Comparison of ENCODE assay signal across 14 cellular contexts in the genomic region with DNA sequence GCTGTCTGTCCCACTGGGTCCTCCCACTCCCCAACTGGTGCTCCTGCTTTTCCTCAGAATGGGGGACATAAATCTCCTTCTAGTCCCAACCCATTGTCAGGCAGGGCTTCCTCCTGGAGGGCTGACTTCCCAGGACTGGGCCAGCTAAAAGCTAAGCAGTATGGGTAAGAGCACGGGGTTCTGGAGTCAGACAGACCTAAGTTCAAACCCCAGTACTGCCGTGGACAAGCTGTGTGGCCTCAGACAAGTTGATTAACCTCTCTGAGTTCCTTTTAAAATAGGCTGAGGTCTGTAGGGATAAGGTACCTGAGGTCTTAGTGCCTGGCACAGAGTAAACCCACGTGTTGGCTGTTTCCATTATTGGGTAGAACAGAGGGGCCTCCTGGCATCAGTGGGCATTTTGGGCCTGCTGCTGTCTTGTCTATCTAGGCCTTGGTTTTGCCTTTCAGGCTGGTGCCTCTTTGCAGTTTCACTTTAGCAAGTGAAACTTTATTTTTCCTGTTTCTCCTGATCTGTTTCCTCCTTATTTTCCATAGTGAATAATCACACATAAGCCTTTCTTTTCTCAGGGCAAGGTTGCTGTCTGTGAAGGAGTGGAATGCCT.
A peak's percentile ranks its signal among the peaks of the same experiment; 100 is the strongest.
DNase-seq lines count a peak whose midpoint lies in the region; ATAC-seq and TF ChIP-seq lines count a peak whose summit lies in the region.
"Had no signal": no experiment of that assay in that cellular context is flagged by ENCODE, and none has a peak within 500 bp of the region (broad histone marks: within the 10 kb centered on the region; RNA-seq: fewer than 3 reads in every experiment).

No MANE protein-coding gene starts in this region.

- peak; percentile 10 for ATAC-seq in DND-41 (ENCODE audit: insufficient read depth, low read depth)
- ATAC-seq in activated CD8-positive, alpha-beta T cell treated with anti-CD3 and anti-CD28 coated beads, Interleukin-2, amount 10 ng/mL, durations not matched to agents 7 days and 5 days = peak; percentile 21
- ATAC-seq in lower lobe of right lung = no peak
- no peak for ATAC-seq in GM19463 (IDR thresholded peaks at IDR 0.05; ENCODE audit: unreplicated experiment)
- ATAC-seq: gastroesophageal sphincter, psoas muscle had no signal

- H4K20me1 ChIP-seq in DND-41 (ENCODE audit: insufficient read depth, low read length) = no peaks in the 10 kb centered on the region

- no TSS peak for BruUV-seq in A673 (replicated peaks; lab: Mats Ljungman, UMichigan)

- H3K27ac ChIP-seq in A673 (ENCODE audit: low read depth, low read length, poor library complexity, severe bottlenecking) = peak overlapping the region; percentile 94
- peak overlapping the region; percentile 92 for H3K27ac ChIP-seq in DND-41 (ENCODE audit: low read length)
- H3K27ac ChIP-seq in lower lobe of right lung = peak overlapping the region; percentile 46
- H3K27ac ChIP-seq in prostate gland = no peak overlapping the region
- H3K27ac ChIP-seq: breast epithelium, gastroesophageal sphincter, psoas muscle had no signal

- DNase-seq in A673 (ENCODE audit: low spot score) (no peak), DND-41 (no peak), lower lobe of right lung (no peak), SHP77 treated with DMSO at 0.1 percent for 48 hours (lab: John Stamatoyannopoulos, UW) (no peak), glomerular visceral epithelial cell (ENCODE audit: extremely low spot score) (no peak), prostate gland (ENCODE audit: low spot score) (no peak)
- no peak for DNase-seq in activated CD8-positive, alpha-beta T cell treated with anti-CD3 and anti-CD28 coated beads, Interleukin-2, amount 10 ng/mL, durations not matched to agents 7 days and 5 days
- DNase-seq: BE2C, NCI-H1694 treated with DMSO at 0.1 percent for 48 hours, SIG-M5 had no signal

- H3K9ac ChIP-seq in DND-41 (ENCODE audit: low read depth, low read length) = peak overlapping the region; percentile 48

- peaks cover 51% of the 10 kb centered on the region for H3K79me2 ChIP-seq in DND-41 (ENCODE audit: insufficient read depth, low read length)

- no peak for TF ChIP-seq POLR2A in prostate gland (IDR thresholded peaks at IDR 0.05)

- H3K27me3 ChIP-seq in A673 (replicated peaks; ENCODE audit: insufficient read depth, low read depth, low read length, poor library complexity) (no peaks in the 10 kb centered on the region), DND-41 (ENCODE audit: insufficient read depth, low read length, poor library complexity) (no peaks in the 10 kb centered on the region), lower lobe of right lung (ENCODE audit: low read depth) (no peaks in the 10 kb centered on the region), prostate gland (replicated peaks; ENCODE audit: insufficient read depth) (no peaks in the 10 kb centered on the region)
- H3K27me3 ChIP-seq: BE2C, breast epithelium had no signal

- POLR2A ChIA-PET in A673 (lab: Charles Lee; ENCODE audit: low non-redundant PET) = no interaction called here
- POLR2A ChIA-PET in activated CD8-positive, alpha-beta T cell treated with anti-CD3 and anti-CD28 coated beads, Interleukin-2, amount 10 ng/mL, durations not matched to agents 7 days and 5 days (lab: Charles Lee) = interaction anchor here (1.0 to 1.5 kb wide), 2 partner anchors 17 to 87 kb away, joined by 4 to 5 read pairs; no protein-coding TSS in a partner anchor

- H3K36me3 Mint-ChIP-seq in activated CD8-positive, alpha-beta T cell treated with anti-CD3 and anti-CD28 coated beads, Interleukin-2, amount 10 ng/mL, durations not matched to agents 7 days and 5 days (ENCODE audit: low read depth) = peaks cover 16% of the 10 kb centered on the region

- no peaks in the 10 kb centered on the region for H3K9me3 ChIP-seq in A673 (ENCODE audit: low read depth, low read length, poor library complexity, severe bottlenecking)
- H3K9me3 ChIP-seq in DND-41 (ENCODE audit: insufficient read depth, low read length, severe bottlenecking) = no peaks in the 10 kb centered on the region
- H3K9me3 ChIP-seq in lower lobe of right lung = no peaks in the 10 kb centered on the region
- H3K9me3 ChIP-seq in prostate gland = no peaks in the 10 kb centered on the region
- H3K9me3 ChIP-seq: BE2C, breast epithelium, gastroesophageal sphincter, psoas muscle had no signal

- H3K9me3 Mint-ChIP-seq in activated CD8-positive, alpha-beta T cell treated with anti-CD3 and anti-CD28 coated beads, Interleukin-2, amount 10 ng/mL, durations not matched to agents 7 days and 5 days (ENCODE audit: insufficient read depth) = no peaks in the 10 kb centered on the region

- peak overlapping the region; percentile 24 for H3K4me3 Mint-ChIP-seq in activated CD8-positive, alpha-beta T cell treated with anti-CD3 and anti-CD28 coated beads, Interleukin-2, amount 10 ng/mL, durations not matched to agents 7 days and 5 days

- peaks cover 71% of the 10 kb centered on the region for H3K4me1 Mint-ChIP-seq in activated CD8-positive, alpha-beta T cell treated with anti-CD3 and anti-CD28 coated beads, Interleukin-2, amount 10 ng/mL, durations not matched to agents 7 days and 5 days (ENCODE audit: low read depth)

- H3K27me3 Mint-ChIP-seq in activated CD8-positive, alpha-beta T cell treated with anti-CD3 and anti-CD28 coated beads, Interleukin-2, amount 10 ng/mL, durations not matched to agents 7 days and 5 days (ENCODE audit: low read depth) = no peaks in the 10 kb centered on the region

- H3K36me3 ChIP-seq in A673 (ENCODE audit: insufficient read depth, low read length, poor library complexity, severe bottlenecking) = no peaks in the 10 kb centered on the region
- no peaks in the 10 kb centered on the region for H3K36me3 ChIP-seq in DND-41 (ENCODE audit: insufficient read depth, low read length)
- no peaks in the 10 kb centered on the region for H3K36me3 ChIP-seq in lower lobe of right lung
- H3K36me3 ChIP-seq in prostate gland = no peaks in the 10 kb centered on the region
- H3K36me3 ChIP-seq: BE2C, breast epithelium, gastroesophageal sphincter had no signal

- H3K4me2 ChIP-seq in DND-41 (ENCODE audit: insufficient read depth, low read length) = peak overlapping the region; percentile 57

- WGBS in prostate gland = 73% methylated on average over 3 of the region's 3 CpGs

- H3K4me3 ChIP-seq in A673 (ENCODE audit: low read depth, low read length, poor library complexity, severe bottlenecking) (no peak overlapping the region), DND-41 (ENCODE audit: low read depth in 1 of 2, low read length in 2 of 2) (no peak overlapping the region), lower lobe of right lung (no peak overlapping the region), prostate gland (no peak overlapping the region)
- H3K4me3 ChIP-seq: breast epithelium, gastroesophageal sphincter, psoas muscle had no signal

- CTCF ChIA-PET in A673 (lab: Charles Lee) = no interaction called here
- CTCF ChIA-PET in activated CD8-positive, alpha-beta T cell treated with anti-CD3 and anti-CD28 coated beads, Interleukin-2, amount 10 ng/mL, durations not matched to agents 7 days and 5 days (lab: Charles Lee) = interaction anchor here (1.8 to 2.0 kb wide), 3 partner anchors 60 to 86 kb away, joined by 4 to 8 read pairs (median 5); no protein-coding TSS in a partner anchor

- TF ChIP-seq CTCF in A673 (conservative IDR thresholded peaks at IDR 0.05; ENCODE audit: low read depth, low read length) (no peak), DND-41 (IDR thresholded peaks at IDR 0.05; ENCODE audit: borderline replicate concordance, extremely low read depth, low read length, poor library complexity, severe bottlenecking) (no peak), lower lobe of right lung (IDR thresholded peaks at IDR 0.05) (no peak), prostate gland (IDR thresholded peaks at IDR 0.05) (no peak)

- H3K4me1 ChIP-seq in A673 (ENCODE audit: insufficient read depth, low read length, poor library complexity, severe bottlenecking) (peaks cover 61% of the 10 kb centered on the region), DND-41 (ENCODE audit: insufficient read depth, low read length) (peaks cover 54% of the 10 kb centered on the region), lower lobe of right lung (peaks cover 14% of the 10 kb centered on the region), prostate gland (replicated peaks) (no peaks in the 10 kb centered on the region)
- H3K4me1 ChIP-seq: BE2C, breast epithelium, gastroesophageal sphincter, psoas muscle had no signal

- peak overlapping the region; percentile 97 for H3K27ac Mint-ChIP-seq in activated CD8-positive, alpha-beta T cell treated with anti-CD3 and anti-CD28 coated beads, Interleukin-2, amount 10 ng/mL, durations not matched to agents 7 days and 5 days

- no peak overlapping the region for H2AFZ ChIP-seq in DND-41 (ENCODE audit: low read depth, low read length)

- intact Hi-C loops in A673 (cut with micrococcal nuclease; ENCODE audit: unreplicated experiment) = loop anchor here (5.0 kb wide), 2 partner anchors 48 to 62 kb away; no protein-coding TSS in a partner anchor
- intact Hi-C loops in lower lobe of right lung (cut with DNase I) = no loop called here
- intact Hi-C loops in prostate gland (cut with DNase I) = no loop called here

Comparison
In these comparisons a context has a peak if more than half of its experiments do, and no peak if none do; other contexts are left out.
1. H3K27ac ChIP-seq: peak in A673 (single experiment), DND-41 (single experiment) and lower lobe of right lung (single experiment); none in prostate gland (0 of 2).
2. ATAC-seq: peak in DND-41 (single experiment) and activated CD8-positive, alpha-beta T cell treated with anti-CD3 and anti-CD28 coated beads, Interleukin-2, amount 10 ng/mL, durations not matched to agents 7 days and 5 days (single experiment); none in lower lobe of right lung (0 of 2) and GM19463 (single experiment).